1 cellular context compared by ENCODE assay signal in the genomic region with DNA sequence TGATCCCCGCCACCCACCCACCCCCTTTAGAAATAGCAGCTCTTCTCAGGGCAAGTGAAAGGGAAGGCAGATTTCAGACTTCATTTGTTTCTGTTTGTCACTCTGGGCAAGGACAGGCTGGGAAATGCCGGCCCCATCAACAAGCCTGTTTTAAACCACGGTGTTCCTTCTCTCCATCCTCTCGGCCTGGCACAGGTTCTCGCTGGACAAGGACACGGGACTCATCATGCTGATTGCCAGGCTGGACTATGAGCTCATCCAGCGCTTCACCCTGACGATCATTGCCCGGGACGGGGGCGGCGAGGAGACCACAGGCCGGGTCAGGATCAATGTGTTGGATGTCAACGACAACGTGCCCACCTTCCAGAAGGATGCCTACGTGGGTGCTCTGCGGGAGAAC.
TF ChIP-seq lines count a peak whose summit lies in the region.

No MANE protein-coding gene starts in this region.

TF ChIP-seq in H1, 55 proteins besides CTCF, POLR2A, EP300 and RAD21:
- TF ChIP-seq POLR2AphosphoS5 (IDR thresholded peaks at IDR 0.05; ENCODE audit: low read depth, low read length) (no peak), SIRT6 (IDR thresholded peaks at IDR 0.05; ENCODE audit: low read length) (no peak), GABPA (IDR thresholded peaks at IDR 0.05; ENCODE audit: borderline replicate concordance, insufficient read depth, low read length) (no peak), RXRA (IDR thresholded peaks at IDR 0.05; ENCODE audit: insufficient read depth, low read depth, low read length) (no peak), BACH1 (IDR thresholded peaks at IDR 0.05; ENCODE audit: low read length) (no peak), SP2 (IDR thresholded peaks at IDR 0.05; ENCODE audit: low read length) (no peak), BCL11A (IDR thresholded peaks at IDR 0.05; ENCODE audit: low read depth in 2 of 2, low read length in 2 of 2) (no peak), ZNF274 (IDR thresholded peaks at IDR 0.05; ENCODE audit: borderline replicate concordance, extremely low read depth, low read length) (no peak), NRF1 (IDR thresholded peaks at IDR 0.05; ENCODE audit: low read depth, low read length) (no peak), FOSL1 (IDR thresholded peaks at IDR 0.05; ENCODE audit: insufficient read depth, low read depth, low read length) (no peak), SP4 (IDR thresholded peaks at IDR 0.05; ENCODE audit: low read length) (no peak)
- TF ChIP-seq, protein P1, sequence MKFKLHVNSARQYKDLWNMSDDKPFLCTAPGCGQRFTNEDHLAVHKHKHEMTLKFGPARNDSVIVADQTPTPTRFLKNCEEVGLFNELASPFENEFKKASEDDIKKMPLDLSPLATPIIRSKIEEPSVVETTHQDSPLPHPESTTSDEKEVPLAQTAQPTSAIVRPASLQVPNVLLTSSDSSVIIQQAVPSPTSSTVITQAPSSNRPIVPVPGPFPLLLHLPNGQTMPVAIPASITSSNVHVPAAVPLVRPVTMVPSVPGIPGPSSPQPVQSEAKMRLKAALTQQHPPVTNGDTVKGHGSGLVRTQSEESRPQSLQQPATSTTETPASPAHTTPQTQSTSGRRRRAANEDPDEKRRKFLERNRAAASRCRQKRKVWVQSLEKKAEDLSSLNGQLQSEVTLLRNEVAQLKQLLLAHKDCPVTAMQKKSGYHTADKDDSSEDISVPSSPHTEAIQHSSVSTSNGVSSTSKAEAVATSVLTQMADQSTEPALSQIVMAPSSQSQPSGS (IDR thresholded peaks at IDR 0.05; ENCODE audit: low read length): no peak
